In the genomic region with DNA sequence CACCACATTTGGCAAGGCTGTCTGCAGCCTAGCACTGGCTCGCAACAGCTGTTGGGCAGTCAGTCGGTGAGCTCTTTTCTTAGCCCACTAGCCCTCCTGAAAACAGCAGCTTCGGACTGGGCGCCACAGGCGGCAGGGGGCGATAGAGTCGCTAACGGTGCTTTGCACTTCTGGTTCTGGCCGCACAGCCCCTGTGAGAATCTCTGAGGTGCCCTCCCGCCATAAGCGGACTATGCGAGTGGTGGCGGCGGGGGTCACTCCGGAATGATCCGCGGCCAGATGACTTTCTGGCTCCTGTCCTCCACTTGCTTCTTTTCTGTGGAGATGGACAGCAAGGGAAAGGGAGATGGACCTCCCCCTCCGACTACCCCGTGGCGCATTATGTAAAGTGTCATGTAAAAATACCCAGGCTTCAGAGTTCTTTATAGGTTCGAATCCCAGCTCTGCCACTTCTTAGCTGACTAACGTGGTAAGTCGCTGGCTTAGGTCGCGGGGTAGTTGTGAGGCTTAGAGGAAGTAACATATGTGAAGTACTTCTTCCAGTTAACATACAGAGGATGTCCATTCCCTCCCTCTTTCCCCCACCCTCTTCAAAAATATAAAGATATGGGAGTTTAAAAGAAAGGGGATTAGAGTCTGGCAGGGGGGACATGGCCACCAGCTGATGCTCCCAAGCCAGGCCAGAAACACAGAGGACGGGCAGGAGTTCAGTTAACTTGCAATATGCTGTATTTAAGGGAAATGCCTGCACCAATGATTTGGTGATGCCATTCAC, we compare ENCODE assay signal across 1 cellular context.
TF ChIP-seq lines count a peak whose summit lies in the region.

No MANE protein-coding gene starts in this region.

TF ChIP-seq in K562, 482 proteins besides CTCF, POLR2A, EP300 and RAD21 (continued from another document):
- peak; percentile 30; the same call in 1 of the 2 replicates for TF ChIP-seq TFAP4 (CRISPR knock-in tag; IDR thresholded peaks at IDR 0.05; ENCODE audit: borderline replicate concordance)
- TF ChIP-seq, protein P1, sequence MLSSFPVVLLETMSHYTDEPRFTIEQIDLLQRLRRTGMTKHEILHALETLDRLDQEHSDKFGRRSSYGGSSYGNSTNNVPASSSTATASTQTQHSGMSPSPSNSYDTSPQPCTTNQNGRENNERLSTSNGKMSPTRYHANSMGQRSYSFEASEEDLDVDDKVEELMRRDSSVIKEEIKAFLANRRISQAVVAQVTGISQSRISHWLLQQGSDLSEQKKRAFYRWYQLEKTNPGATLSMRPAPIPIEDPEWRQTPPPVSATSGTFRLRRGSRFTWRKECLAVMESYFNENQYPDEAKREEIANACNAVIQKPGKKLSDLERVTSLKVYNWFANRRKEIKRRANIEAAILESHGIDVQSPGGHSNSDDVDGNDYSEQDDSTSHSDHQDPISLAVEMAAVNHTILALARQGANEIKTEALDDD (IDR thresholded peaks at IDR 0.05) = peak; percentile 54; the same call in 1 of the 2 replicates
- no peak for TF ChIP-seq GTF2E2 (tag; IDR thresholded peaks at IDR 0.05)
- TF ChIP-seq ZNF507 (tag; conservative IDR thresholded peaks at IDR 0.05) = no peak
- peak; percentile 82 for TF ChIP-seq TBP (optimal IDR thresholded peaks at IDR 0.05; ENCODE audit: low read depth, low read length)
- 0 out of 2 replicates have a peak, but pooled peaks have one; percentile 25 for TF ChIP-seq SMC3 (conservative IDR thresholded peaks at IDR 0.05; ENCODE audit: insufficient read depth, low read depth, low read length)
- TF ChIP-seq, protein P2, sequence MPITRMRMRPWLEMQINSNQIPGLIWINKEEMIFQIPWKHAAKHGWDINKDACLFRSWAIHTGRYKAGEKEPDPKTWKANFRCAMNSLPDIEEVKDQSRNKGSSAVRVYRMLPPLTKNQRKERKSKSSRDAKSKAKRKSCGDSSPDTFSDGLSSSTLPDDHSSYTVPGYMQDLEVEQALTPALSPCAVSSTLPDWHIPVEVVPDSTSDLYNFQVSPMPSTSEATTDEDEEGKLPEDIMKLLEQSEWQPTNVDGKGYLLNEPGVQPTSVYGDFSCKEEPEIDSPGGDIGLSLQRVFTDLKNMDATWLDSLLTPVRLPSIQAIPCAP (CRISPR knock-in tag; IDR thresholded peaks at IDR 0.05; ENCODE audit: borderline replicate concordance) = no peak
- TF ChIP-seq CCAR2 (IDR thresholded peaks at IDR 0.05; ENCODE audit: low read depth, low read length) = no peak
